Comparison of ENCODE assay signal across 1 cellular context in the genomic region with DNA sequence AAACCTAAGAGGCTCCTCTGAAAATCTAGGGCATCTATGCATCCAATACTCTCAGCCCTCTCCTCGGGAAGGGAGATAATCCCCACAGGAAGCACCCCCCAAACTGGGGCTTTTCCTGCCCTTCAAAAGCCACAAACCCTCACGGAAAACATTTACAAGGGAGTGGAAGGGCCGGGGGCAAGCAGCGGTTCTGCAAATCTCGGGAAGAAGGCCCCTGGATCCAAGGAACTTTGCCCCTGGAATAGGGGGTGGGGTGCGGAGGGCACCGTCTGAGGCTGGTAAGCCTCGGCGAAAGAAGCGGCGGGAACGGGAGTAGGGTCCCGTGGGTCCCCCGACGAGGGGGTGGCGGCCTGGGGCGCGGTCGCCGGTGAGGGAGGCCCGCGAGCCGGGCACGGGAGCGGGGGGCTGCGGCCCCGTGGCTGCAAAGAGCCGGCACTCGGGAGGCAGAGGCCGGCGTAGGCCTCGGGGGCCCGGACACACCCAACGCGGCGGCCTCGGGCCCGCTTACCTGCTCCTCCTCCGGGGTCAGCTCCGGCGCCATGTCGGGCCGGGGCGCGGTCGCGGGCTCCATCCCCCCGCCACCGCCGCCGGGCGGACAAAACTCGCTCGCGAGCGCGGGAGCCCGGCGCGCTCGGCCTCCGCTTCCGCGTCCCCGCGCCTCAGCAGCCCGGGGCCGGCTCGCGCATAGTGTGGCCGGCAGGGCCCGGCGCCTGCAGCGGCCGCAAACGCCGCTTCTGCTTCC.
TF ChIP-seq lines count a peak whose summit lies in the region.

No MANE protein-coding gene starts in this region.

TF ChIP-seq in IMR-90, 13 proteins besides CTCF, POLR2A, EP300 and RAD21 (continued from another document):
- TF ChIP-seq, protein P1, sequence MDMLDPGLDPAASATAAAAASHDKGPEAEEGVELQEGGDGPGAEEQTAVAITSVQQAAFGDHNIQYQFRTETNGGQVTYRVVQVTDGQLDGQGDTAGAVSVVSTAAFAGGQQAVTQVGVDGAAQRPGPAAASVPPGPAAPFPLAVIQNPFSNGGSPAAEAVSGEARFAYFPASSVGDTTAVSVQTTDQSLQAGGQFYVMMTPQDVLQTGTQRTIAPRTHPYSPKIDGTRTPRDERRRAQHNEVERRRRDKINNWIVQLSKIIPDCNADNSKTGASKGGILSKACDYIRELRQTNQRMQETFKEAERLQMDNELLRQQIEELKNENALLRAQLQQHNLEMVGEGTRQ (IDR thresholded peaks at IDR 0.05; ENCODE audit: low read depth, low read length), result no peak
- no peak for TF ChIP-seq SMC3 (IDR thresholded peaks at IDR 0.05; ENCODE audit: low read depth, low read length)
- TF ChIP-seq RCOR1 (IDR thresholded peaks at IDR 0.05; ENCODE audit: insufficient replicate concordance, low read length), result no peak
- TF ChIP-seq, protein P2, sequence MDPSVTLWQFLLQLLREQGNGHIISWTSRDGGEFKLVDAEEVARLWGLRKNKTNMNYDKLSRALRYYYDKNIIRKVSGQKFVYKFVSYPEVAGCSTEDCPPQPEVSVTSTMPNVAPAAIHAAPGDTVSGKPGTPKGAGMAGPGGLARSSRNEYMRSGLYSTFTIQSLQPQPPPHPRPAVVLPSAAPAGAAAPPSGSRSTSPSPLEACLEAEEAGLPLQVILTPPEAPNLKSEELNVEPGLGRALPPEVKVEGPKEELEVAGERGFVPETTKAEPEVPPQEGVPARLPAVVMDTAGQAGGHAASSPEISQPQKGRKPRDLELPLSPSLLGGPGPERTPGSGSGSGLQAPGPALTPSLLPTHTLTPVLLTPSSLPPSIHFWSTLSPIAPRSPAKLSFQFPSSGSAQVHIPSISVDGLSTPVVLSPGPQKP (IDR thresholded peaks at IDR 0.05; ENCODE audit: borderline replicate concordance, low read depth, low read length), result no peak
- TF ChIP-seq MXI1 (IDR thresholded peaks at IDR 0.05; ENCODE audit: borderline replicate concordance, low read depth, low read length), result no peak; the same call in 1 of the 2 replicates
- no peak for TF ChIP-seq BHLHE40 (IDR thresholded peaks at IDR 0.05; ENCODE audit: low read depth, low read length)
- TF ChIP-seq NFE2L2 (IDR thresholded peaks at IDR 0.05; ENCODE audit: low read depth, low read length), result no peak
- no peak for TF ChIP-seq MAZ (IDR thresholded peaks at IDR 0.05; ENCODE audit: borderline replicate concordance, low read depth, low read length)
- no peak for TF ChIP-seq MAFK (IDR thresholded peaks at IDR 0.05; ENCODE audit: low read depth, low read length)
- TF ChIP-seq CHD1 (IDR thresholded peaks at IDR 0.05; ENCODE audit: low read depth, low read length), result no peak
- no peak for TF ChIP-seq CEBPB (IDR thresholded peaks at IDR 0.05; ENCODE audit: low read depth, low read length)
- no peak for TF ChIP-seq RFX5 (IDR thresholded peaks at IDR 0.05; ENCODE audit: low read depth, low read length)
TF ChIP-seq in IMR-90: peak in this region for 0.
